ENCODE assay signal across 1 cellular context in genomic region chr11:68186061-68186460, GRCh38.
TF ChIP-seq lines count a peak whose summit lies in the region.

No MANE protein-coding gene starts in this region.

TF ChIP-seq in WTC11, 78 proteins besides CTCF, POLR2A, EP300 and RAD21 (continued from another document):
- TF ChIP-seq ERG (CRISPR knock-in tag; IDR thresholded peaks at IDR 0.05), result no peak
- TF ChIP-seq ZNF396 (CRISPR knock-in tag; IDR thresholded peaks at IDR 0.05; ENCODE audit: borderline replicate concordance), result no peak
- TF ChIP-seq TEAD1 (CRISPR knock-in tag; IDR thresholded peaks at IDR 0.05), result no peak
- TF ChIP-seq, protein P1, sequence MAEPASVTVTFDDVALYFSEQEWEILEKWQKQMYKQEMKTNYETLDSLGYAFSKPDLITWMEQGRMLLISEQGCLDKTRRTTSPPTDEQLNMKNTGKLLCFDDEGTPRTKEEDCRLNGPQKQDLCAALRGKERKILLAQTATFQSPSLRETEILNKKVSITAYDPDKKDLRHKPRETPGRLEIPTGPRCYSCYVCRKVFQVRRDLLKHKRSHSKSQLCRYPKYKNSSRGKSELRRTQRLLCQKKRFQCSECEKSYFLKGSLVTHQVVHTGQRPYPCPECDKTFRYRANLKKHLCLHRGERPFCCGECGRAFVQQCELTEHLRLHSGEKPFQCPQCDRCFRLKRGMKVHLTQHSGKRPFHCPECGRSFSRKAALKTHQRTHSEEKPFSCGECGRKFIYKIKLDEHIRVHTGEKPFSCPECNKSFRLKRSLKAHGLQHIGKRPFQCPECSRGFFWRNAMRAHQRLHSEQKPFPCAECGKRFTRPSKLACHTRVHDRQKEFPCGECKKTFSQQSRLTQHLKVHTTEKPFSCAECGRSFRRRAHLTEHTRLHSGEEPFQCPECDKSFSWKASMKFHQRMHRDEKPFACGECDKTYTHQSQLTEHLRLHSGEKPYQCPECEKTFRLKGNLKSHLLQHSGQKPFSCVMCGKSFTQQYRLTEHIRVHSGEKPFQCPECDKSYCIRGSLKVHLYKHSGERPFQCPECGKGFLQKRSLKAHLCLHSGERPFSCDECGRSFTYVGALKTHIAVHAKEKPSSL (CRISPR knock-in tag; conservative IDR thresholded peaks at IDR 0.05), result no peak
- no peak for TF ChIP-seq AR (CRISPR knock-in tag; IDR thresholded peaks at IDR 0.05)
- TF ChIP-seq E2F4 (CRISPR knock-in tag; IDR thresholded peaks at IDR 0.05; ENCODE audit: borderline replicate concordance, low read depth), result no peak
- no peak for TF ChIP-seq SMAD3 (CRISPR knock-in tag; IDR thresholded peaks at IDR 0.05; ENCODE audit: borderline replicate concordance)
- no peak for TF ChIP-seq NFYB (CRISPR knock-in tag; conservative IDR thresholded peaks at IDR 0.05; ENCODE audit: low read depth)
